Comparison of ENCODE assay signal across 13 cellular contexts in the genomic region with DNA sequence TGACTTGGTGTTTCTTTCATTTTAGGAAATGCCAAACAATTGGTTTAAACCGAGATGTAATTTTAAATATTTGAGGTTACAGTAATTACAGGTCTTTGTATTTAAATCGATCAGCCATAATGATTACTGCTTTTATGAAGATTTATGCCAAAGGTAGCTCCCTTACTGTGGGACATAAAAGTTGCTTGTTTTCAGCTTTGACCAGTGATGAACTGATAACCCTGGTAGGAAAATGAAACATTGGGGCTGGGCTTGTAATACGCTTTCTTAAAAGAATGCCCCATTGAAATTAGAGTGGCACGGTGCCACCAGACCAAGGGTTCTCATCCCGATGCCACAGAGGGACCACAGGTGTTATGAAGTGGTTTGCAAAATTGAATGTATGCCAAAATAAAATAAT. TPM values are rescaled to one million over a fixed set of nuclear protein-coding genes. Genes with fewer than 3 reads are reported as not detected.
A peak's percentile ranks its signal among the peaks of the same experiment; 100 is the strongest.
DNase-seq lines count a peak whose midpoint lies in the region; ATAC-seq and TF ChIP-seq lines count a peak whose summit lies in the region.
"Had no signal": no experiment of that assay in that cellular context is flagged by ENCODE, and none has a peak within 500 bp of the region (broad histone marks: within the 10 kb centered on the region; RNA-seq: fewer than 3 reads in every experiment).

No MANE protein-coding gene starts in this region.

- H3K27ac Mint-ChIP-seq in CD8-positive, alpha-beta T cell: peak overlapping the region; percentile 47

- H3K4me3 Mint-ChIP-seq in CD8-positive, alpha-beta T cell: no peak overlapping the region

- H3K27me3 Mint-ChIP-seq in CD8-positive, alpha-beta T cell (ENCODE audit: low read depth): no peaks in the 10 kb centered on the region
- H3K27me3 Mint-ChIP-seq: naive thymus-derived CD8-positive, alpha-beta T cell had no signal

- peak overlapping the region; percentile 1 for H3K4me2 ChIP-seq in parathyroid adenoma (ENCODE audit: low read length)

- H3K9me3 Mint-ChIP-seq in CD8-positive, alpha-beta T cell: no peaks in the 10 kb centered on the region
- H3K9me3 Mint-ChIP-seq: naive thymus-derived CD8-positive, alpha-beta T cell had no signal

- no peak overlapping the region for H3K4me3 ChIP-seq in CD8-positive, alpha-beta T cell (ENCODE audit: low read depth, low read length)
- no peak overlapping the region for H3K4me3 ChIP-seq in coronary artery
- no peak overlapping the region for H3K4me3 ChIP-seq in parathyroid adenoma (ENCODE audit: low read depth, low read length)
- H3K4me3 ChIP-seq: upper lobe of right lung had no signal

- intact Hi-C loops in CD8-positive, alpha-beta T cell (cut with DNase I, micrococcal nuclease): loop anchor here in 1 of 2 experiments (10.0 kb wide), 2 partner anchors 278 to 518 kb away; partner anchors contain the start of genes ARHGAP17 and ZKSCAN2

- no peak for TF ChIP-seq CTCF in CD8-positive, alpha-beta T cell (IDR thresholded peaks at IDR 0.05)
- TF ChIP-seq CTCF in coronary artery (IDR thresholded peaks at IDR 0.05) (no peak), parathyroid adenoma (IDR thresholded peaks at IDR 0.05) (no peak)

- no peak for DNase-seq in CD8-positive, alpha-beta T cell
- peak; percentile 73 for DNase-seq in NCI-H69 (lab: John Stamatoyannopoulos, UW)
- DNase-seq in coronary artery (ENCODE audit: low spot score): no peak
- no peak for DNase-seq in C1 segment of cervical spinal cord (lab: John Stamatoyannopoulos, UW)
- no peak for DNase-seq in NAMALWA (ENCODE audit: low spot score)
- DNase-seq: Caco-2; naive thymus-derived CD8-positive, alpha-beta T cell; NCI-H2081 treated with DMSO at 0.1 percent for 48 hours; stimulated activated CD4-positive, alpha-beta T cell treated with anti-CD3 and anti-CD28 coated beads, Interleukin-2, amount 100 ng/mL, for 48 hours; upper lobe of right lung had no signal

- no peak overlapping the region for H3K9ac ChIP-seq in parathyroid adenoma

- H3K4me1 ChIP-seq in CD8-positive, alpha-beta T cell (ENCODE audit: insufficient read depth, low read length): peaks cover 50% of the 10 kb centered on the region
- peaks cover 50% of the 10 kb centered on the region for H3K4me1 ChIP-seq in parathyroid adenoma

- H3K9me3 ChIP-seq in CD8-positive, alpha-beta T cell (ENCODE audit: low read length): no peaks in the 10 kb centered on the region
- H3K9me3 ChIP-seq in parathyroid adenoma (ENCODE audit: control insufficient read depth, low read length): no peaks in the 10 kb centered on the region
- H3K9me3 ChIP-seq: Caco-2, upper lobe of right lung had no signal

- H3K79me2 ChIP-seq in parathyroid adenoma: peaks cover 80% of the 10 kb centered on the region

- H3K27me3 ChIP-seq in CD8-positive, alpha-beta T cell (ENCODE audit: insufficient read depth, low read length): no peaks in the 10 kb centered on the region
- no peaks in the 10 kb centered on the region for H3K27me3 ChIP-seq in parathyroid adenoma (ENCODE audit: control insufficient read depth, insufficient read depth, low read length)
- H3K27me3 ChIP-seq: upper lobe of right lung had no signal

- ATAC-seq in CD8-positive, alpha-beta T cell: no peak
- ATAC-seq in GM19351 (IDR thresholded peaks at IDR 0.05; ENCODE audit: unreplicated experiment): no peak
- ATAC-seq in GM19397 (IDR thresholded peaks at IDR 0.05; ENCODE audit: unreplicated experiment): no peak
- ATAC-seq: naive thymus-derived CD8-positive, alpha-beta T cell; upper lobe of right lung had no signal

- CTCF ChIA-PET in CD8-positive, alpha-beta T cell (lab: Charles Lee): interaction anchor here (1.0 to 1.4 kb wide), 2 partner anchors 11 to 219 kb away, joined by 3 read pairs; no protein-coding TSS in a partner anchor

- no peak overlapping the region for H3K27ac ChIP-seq in CD8-positive, alpha-beta T cell (ENCODE audit: low read depth, low read length)
- peak overlapping the region; percentile 67 to 83 for H3K27ac ChIP-seq in coronary artery
- no peak overlapping the region for H3K27ac ChIP-seq in parathyroid adenoma

- POLR2A ChIA-PET in CD8-positive, alpha-beta T cell (lab: Charles Lee): no interaction called here

- no peak overlapping the region for H2AFZ ChIP-seq in parathyroid adenoma

- H3K36me3 ChIP-seq in CD8-positive, alpha-beta T cell (ENCODE audit: insufficient read depth, low read length): peaks cover 4% of the 10 kb centered on the region
- H3K36me3 ChIP-seq in parathyroid adenoma (ENCODE audit: control insufficient read depth, insufficient read depth, low read length): no peaks in the 10 kb centered on the region

- H3K36me3 Mint-ChIP-seq in CD8-positive, alpha-beta T cell: peaks cover 54% of the 10 kb centered on the region

- peaks cover 95% of the 10 kb centered on the region for H3K4me1 Mint-ChIP-seq in CD8-positive, alpha-beta T cell (ENCODE audit: low read depth)

RNA-seq across cellular contexts. Expression of gene TNRC6A, which starts 7.3 kb away (rescaled TPM):
- total RNA-seq in CD8-positive, alpha-beta T cell: 10 to 100 TPM; 65.2 to 73.4 TPM

Comparison
In these comparisons a context has a peak if more than half of its experiments do, and no peak if none do; other contexts are left out.
1. H3K27ac ChIP-seq: peak in coronary artery (2 of 2); none in CD8-positive, alpha-beta T cell (single experiment) and parathyroid adenoma (single experiment).